In genomic region chr11:62855571-62856332, GRCh38 we compare ENCODE assay signal across 1 cellular context.
TF ChIP-seq lines count a peak whose summit lies in the region.

No MANE protein-coding gene starts in this region.

TF ChIP-seq in A549, 52 proteins besides CTCF, POLR2A, EP300 and RAD21 (continued from another document):
- TF ChIP-seq BCL3 (IDR thresholded peaks at IDR 0.05) (peak; percentile 100), RNF2 (IDR thresholded peaks at IDR 0.05; ENCODE audit: borderline replicate concordance, low read depth) (no peak), KDM1A (IDR thresholded peaks at IDR 0.05; ENCODE audit: low read depth) (no peak), CHD4 (IDR thresholded peaks at IDR 0.05; ENCODE audit: borderline replicate concordance) (no peak), TP53 (CRISPR knock-in tag; IDR thresholded peaks at IDR 0.05) (no peak), HDAC2 (IDR thresholded peaks at IDR 0.05) (peak; percentile 67; the same call in 1 of the 2 replicates), NPAS2 (CRISPR knock-in tag; IDR thresholded peaks at IDR 0.05; ENCODE audit: borderline replicate concordance) (no peak), EHMT2 (IDR thresholded peaks at IDR 0.05; ENCODE audit: low read depth) (no peak), KDM5A (IDR thresholded peaks at IDR 0.05) (peak; percentile 88), ZSCAN20 (CRISPR knock-in tag; IDR thresholded peaks at IDR 0.05) (no peak), ZFP36 (IDR thresholded peaks at IDR 0.05; ENCODE audit: borderline replicate concordance, partially characterized antibody) (no peak), MAFK (IDR thresholded peaks at IDR 0.05; ENCODE audit: partially characterized antibody) (no peak), RFX5 (IDR thresholded peaks at IDR 0.05) (no peak), FOSL2 (IDR thresholded peaks at IDR 0.05) (no peak), FOSL2 (CRISPR knock-in tag; IDR thresholded peaks at IDR 0.05) (no peak), PHF8 (IDR thresholded peaks at IDR 0.05; ENCODE audit: borderline replicate concordance, low read depth) (peak; percentile 98), JUN (IDR thresholded peaks at IDR 0.05) (peak; percentile 100), EHF (CRISPR knock-in tag; IDR thresholded peaks at IDR 0.05) (no peak), HOXA7 (CRISPR knock-in tag; IDR thresholded peaks at IDR 0.05) (peak; percentile 92), CBX2 (IDR thresholded peaks at IDR 0.05; ENCODE audit: borderline replicate concordance, low read depth) (no peak), SMC3 (IDR thresholded peaks at IDR 0.05) (no peak), RARB (CRISPR knock-in tag; IDR thresholded peaks at IDR 0.05) (peak; percentile 83), NR3C1 (IDR thresholded peaks at IDR 0.05) (no peak), CEBPB (IDR thresholded peaks at IDR 0.05) (no peak; a peak in 1 of 4 replicates), HOXB5 (CRISPR knock-in tag; IDR thresholded peaks at IDR 0.05) (peak; percentile 57; the same call in 1 of the 2 replicates), MAZ (IDR thresholded peaks at IDR 0.05; ENCODE audit: borderline replicate concordance, low read depth, low read length) (no peak), FOXS1 (CRISPR knock-in tag; IDR thresholded peaks at IDR 0.05) (no peak), CBX8 (IDR thresholded peaks at IDR 0.05) (no peak), GATA3 (IDR thresholded peaks at IDR 0.05; ENCODE audit: borderline replicate concordance) (peak; percentile 4), NFE2L2 (conservative IDR thresholded peaks at IDR 0.05; ENCODE audit: low read length) (no peak), RCOR1 (IDR thresholded peaks at IDR 0.05; ENCODE audit: low read depth, low read length) (no peak), HEYL (CRISPR knock-in tag; IDR thresholded peaks at IDR 0.05) (no peak), POLR2AphosphoS2 (conservative IDR thresholded peaks at IDR 0.05; ENCODE audit: low read length) (no peak), ESRRA (IDR thresholded peaks at IDR 0.05; ENCODE audit: borderline replicate concordance, low read length) (0 out of 2 replicates have a peak, but pooled peaks have one; percentile 33), TFCP2L1 (CRISPR knock-in tag; IDR thresholded peaks at IDR 0.05) (no peak), JUNB (IDR thresholded peaks at IDR 0.05) (no peak), HMGXB4 (CRISPR knock-in tag; IDR thresholded peaks at IDR 0.05; ENCODE audit: borderline replicate concordance) (no peak)
- TF ChIP-seq, protein P1, sequence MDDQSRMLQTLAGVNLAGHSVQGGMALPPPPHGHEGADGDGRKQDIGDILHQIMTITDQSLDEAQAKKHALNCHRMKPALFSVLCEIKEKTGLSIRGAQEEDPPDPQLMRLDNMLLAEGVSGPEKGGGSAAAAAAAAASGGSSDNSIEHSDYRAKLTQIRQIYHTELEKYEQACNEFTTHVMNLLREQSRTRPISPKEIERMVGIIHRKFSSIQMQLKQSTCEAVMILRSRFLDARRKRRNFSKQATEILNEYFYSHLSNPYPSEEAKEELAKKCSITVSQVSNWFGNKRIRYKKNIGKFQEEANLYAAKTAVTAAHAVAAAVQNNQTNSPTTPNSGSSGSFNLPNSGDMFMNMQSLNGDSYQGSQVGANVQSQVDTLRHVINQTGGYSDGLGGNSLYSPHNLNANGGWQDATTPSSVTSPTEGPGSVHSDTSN (IDR thresholded peaks at IDR 0.05): peak; percentile 55
- TF ChIP-seq, protein P2, sequence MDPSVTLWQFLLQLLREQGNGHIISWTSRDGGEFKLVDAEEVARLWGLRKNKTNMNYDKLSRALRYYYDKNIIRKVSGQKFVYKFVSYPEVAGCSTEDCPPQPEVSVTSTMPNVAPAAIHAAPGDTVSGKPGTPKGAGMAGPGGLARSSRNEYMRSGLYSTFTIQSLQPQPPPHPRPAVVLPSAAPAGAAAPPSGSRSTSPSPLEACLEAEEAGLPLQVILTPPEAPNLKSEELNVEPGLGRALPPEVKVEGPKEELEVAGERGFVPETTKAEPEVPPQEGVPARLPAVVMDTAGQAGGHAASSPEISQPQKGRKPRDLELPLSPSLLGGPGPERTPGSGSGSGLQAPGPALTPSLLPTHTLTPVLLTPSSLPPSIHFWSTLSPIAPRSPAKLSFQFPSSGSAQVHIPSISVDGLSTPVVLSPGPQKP (IDR thresholded peaks at IDR 0.05; ENCODE audit: low read depth, low read length): no peak
- TF ChIP-seq, protein P3, sequence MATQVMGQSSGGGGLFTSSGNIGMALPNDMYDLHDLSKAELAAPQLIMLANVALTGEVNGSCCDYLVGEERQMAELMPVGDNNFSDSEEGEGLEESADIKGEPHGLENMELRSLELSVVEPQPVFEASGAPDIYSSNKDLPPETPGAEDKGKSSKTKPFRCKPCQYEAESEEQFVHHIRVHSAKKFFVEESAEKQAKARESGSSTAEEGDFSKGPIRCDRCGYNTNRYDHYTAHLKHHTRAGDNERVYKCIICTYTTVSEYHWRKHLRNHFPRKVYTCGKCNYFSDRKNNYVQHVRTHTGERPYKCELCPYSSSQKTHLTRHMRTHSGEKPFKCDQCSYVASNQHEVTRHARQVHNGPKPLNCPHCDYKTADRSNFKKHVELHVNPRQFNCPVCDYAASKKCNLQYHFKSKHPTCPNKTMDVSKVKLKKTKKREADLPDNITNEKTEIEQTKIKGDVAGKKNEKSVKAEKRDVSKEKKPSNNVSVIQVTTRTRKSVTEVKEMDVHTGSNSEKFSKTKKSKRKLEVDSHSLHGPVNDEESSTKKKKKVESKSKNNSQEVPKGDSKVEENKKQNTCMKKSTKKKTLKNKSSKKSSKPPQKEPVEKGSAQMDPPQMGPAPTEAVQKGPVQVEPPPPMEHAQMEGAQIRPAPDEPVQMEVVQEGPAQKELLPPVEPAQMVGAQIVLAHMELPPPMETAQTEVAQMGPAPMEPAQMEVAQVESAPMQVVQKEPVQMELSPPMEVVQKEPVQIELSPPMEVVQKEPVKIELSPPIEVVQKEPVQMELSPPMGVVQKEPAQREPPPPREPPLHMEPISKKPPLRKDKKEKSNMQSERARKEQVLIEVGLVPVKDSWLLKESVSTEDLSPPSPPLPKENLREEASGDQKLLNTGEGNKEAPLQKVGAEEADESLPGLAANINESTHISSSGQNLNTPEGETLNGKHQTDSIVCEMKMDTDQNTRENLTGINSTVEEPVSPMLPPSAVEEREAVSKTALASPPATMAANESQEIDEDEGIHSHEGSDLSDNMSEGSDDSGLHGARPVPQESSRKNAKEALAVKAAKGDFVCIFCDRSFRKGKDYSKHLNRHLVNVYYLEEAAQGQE (IDR thresholded peaks at IDR 0.05): peak; percentile 57
- TF ChIP-seq, protein P4, sequence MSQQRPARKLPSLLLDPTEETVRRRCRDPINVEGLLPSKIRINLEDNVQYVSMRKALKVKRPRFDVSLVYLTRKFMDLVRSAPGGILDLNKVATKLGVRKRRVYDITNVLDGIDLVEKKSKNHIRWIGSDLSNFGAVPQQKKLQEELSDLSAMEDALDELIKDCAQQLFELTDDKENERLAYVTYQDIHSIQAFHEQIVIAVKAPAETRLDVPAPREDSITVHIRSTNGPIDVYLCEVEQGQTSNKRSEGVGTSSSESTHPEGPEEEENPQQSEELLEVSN (IDR thresholded peaks at IDR 0.05; ENCODE audit: borderline replicate concordance, low read depth): peak; percentile 95
